17 cellular contexts compared by ENCODE assay signal in genomic region chr7:155745737-155746136, GRCh38.
DNase-seq lines count a peak whose midpoint lies in the region; ATAC-seq, FAIRE-seq and TF ChIP-seq lines count a peak whose summit lies in the region.
"Had no signal": no experiment of that assay in that cellular context is flagged by ENCODE, and none has a peak within 500 bp of the region (broad histone marks: within the 10 kb centered on the region; RNA-seq: fewer than 3 reads in every experiment).

No MANE protein-coding gene starts in this region.

- ATAC-seq in GM18873 (IDR thresholded peaks at IDR 0.05; ENCODE audit: low FRiP score, unreplicated experiment) (peak; percentile 15), GM21526 (IDR thresholded peaks at IDR 0.05; ENCODE audit: low FRiP score, unreplicated experiment) (peak; percentile 14), HG03097 (IDR thresholded peaks at IDR 0.05; ENCODE audit: low FRiP score, unreplicated experiment) (peak; percentile 8), GM12878 (peak; percentile 10)

- TF ChIP-seq CTCF in GM12878 (IDR thresholded peaks at IDR 0.05 in 2 of 3, conservative IDR thresholded peaks at IDR 0.05 in 1 of 3; ENCODE audit: control insufficient read depth in 2 of 3, extremely low read depth in 1 of 3, insufficient read depth in 1 of 3, low read depth in 3 of 3, low read length in 3 of 3) = no peak

- H3K4me1 ChIP-seq in GM12878 (ENCODE audit: control insufficient read depth, insufficient read depth, low read length) = peaks cover 43% of the 10 kb centered on the region

- no peak overlapping the region for H2AFZ ChIP-seq in GM12878 (ENCODE audit: control insufficient read depth, low read depth, low read length)

- no peaks in the 10 kb centered on the region for H3K9me3 ChIP-seq in GM12878 (replicated peaks; ENCODE audit: control insufficient read depth, insufficient read depth, low read length)

- no TSS peak for BruUV-seq in GM12878 (replicated peaks; lab: Mats Ljungman, UMichigan)

- no peaks in the 10 kb centered on the region for H3K27me3 Mint-ChIP-seq in T-helper 2 cell treated with Interferon-gamma antibody and Interleukin-4, amounts not matched to agents 5 μg/mL and 100 μg/mL, for 36 hours (ENCODE audit: low read depth)

- no peak overlapping the region for H3K27ac Mint-ChIP-seq in T-helper 2 cell treated with Interferon-gamma antibody and Interleukin-4, amounts not matched to agents 5 μg/mL and 100 μg/mL, for 36 hours

- H4K20me1 ChIP-seq in GM12878 (ENCODE audit: control insufficient read depth, insufficient read depth) = no peaks in the 10 kb centered on the region

- H3K27me3 ChIP-seq in GM12878 (replicated peaks in 1 of 2; ENCODE audit: control insufficient read depth in 2 of 2, insufficient read depth in 2 of 2, low read length in 1 of 2) = no peaks in the 10 kb centered on the region
- H3K27me3 ChIP-seq: brain microvascular endothelial cell had no signal

- no peak overlapping the region for H3K4me3 Mint-ChIP-seq in T-helper 2 cell treated with Interferon-gamma antibody and Interleukin-4, amounts not matched to agents 5 μg/mL and 100 μg/mL, for 36 hours

- H3K4me2 ChIP-seq in GM12878 (ENCODE audit: control insufficient read depth, insufficient read depth) = peak overlapping the region; percentile 61

- H3K36me3 ChIP-seq in GM12878 (ENCODE audit: control insufficient read depth in 2 of 2, insufficient read depth in 2 of 2, low read length in 1 of 2) = peaks cover 9 to 23% of the 10 kb centered on the region in 2 experiments

- CTCF ChIA-PET in GM12878 (lab: Yijun Ruan, JAX) = interaction anchor here (1.8 to 1.9 kb wide), 2 partner anchors 9 to 23 kb away, joined by 6 to 9 read pairs; no protein-coding TSS in a partner anchor

- H3K9me3 Mint-ChIP-seq in T-helper 2 cell treated with Interferon-gamma antibody and Interleukin-4, amounts not matched to agents 5 μg/mL and 100 μg/mL, for 36 hours = no peaks in the 10 kb centered on the region

- TF ChIP-seq RAD21 in GM12878 (IDR thresholded peaks at IDR 0.05; ENCODE audit: insufficient read depth, low read depth, low read length) = no peak

- in situ Hi-C loops in GM12878 (cut with MboI) = no loop called here

- peak overlapping the region; percentile 65 for H3K27ac ChIP-seq in GM12878 (ENCODE audit: control insufficient read depth, insufficient read depth)
- H3K27ac ChIP-seq: brain microvascular endothelial cell had no signal

- SMC1A ChIA-PET in GM12878 (lab: Charles Lee; ENCODE audit: uncharacterized antibody, unreplicated experiment) = interaction anchor here (0.6 to 0.9 kb wide), 3 partner anchors 10 to 269 kb away, joined by 3 read pairs; no protein-coding TSS in a partner anchor

- POLR2A ChIA-PET in GM12878 (lab: Charles Lee) = no interaction called here

- RAD21 ChIA-PET in GM12878 (lab: Charles Lee; ENCODE audit: unreplicated experiment) = interaction anchor here (1.5 kb wide), 1 partner anchor 147 kb away, joined by 7 read pairs; no protein-coding TSS in a partner anchor

- TF ChIP-seq EP300 in GM12878 (IDR thresholded peaks at IDR 0.05; ENCODE audit: borderline replicate concordance in 1 of 2, control insufficient read depth in 1 of 2, low read depth in 2 of 2, low read length in 2 of 2) = no peak

- H3K36me3 Mint-ChIP-seq in T-helper 2 cell treated with Interferon-gamma antibody and Interleukin-4, amounts not matched to agents 5 μg/mL and 100 μg/mL, for 36 hours (ENCODE audit: low read depth) = peaks cover 66% of the 10 kb centered on the region

- peaks cover 59% of the 10 kb centered on the region for H3K79me2 ChIP-seq in GM12878 (ENCODE audit: control insufficient read depth, insufficient read depth, low read length)

- H3K9ac ChIP-seq in GM12878 (ENCODE audit: control insufficient read depth, insufficient read depth, low read length) = no peak overlapping the region

- H3K4me1 Mint-ChIP-seq in T-helper 2 cell treated with Interferon-gamma antibody and Interleukin-4, amounts not matched to agents 5 μg/mL and 100 μg/mL, for 36 hours (ENCODE audit: low read depth) = peaks cover 47% of the 10 kb centered on the region

- WGBS in GM12878 (ENCODE audit: insufficient coverage, insufficient replicate concordance, low lambda C conversion rate, missing lambda C conversion rate) = 94% methylated on average over 9 of the region's 9 CpGs

- no peak for FAIRE-seq in GM12878 (lab: Jason Lieb, UNC)
- FAIRE-seq: G401.6, small intestine had no signal

- TF ChIP-seq POLR2A in GM12878 (IDR thresholded peaks at IDR 0.05; ENCODE audit: low read depth, low read length) (no peak), erythroblast (IDR thresholded peaks at IDR 0.05; ENCODE audit: low read length) (no peak)

- DNase-seq in GM12878 (ENCODE audit: low read depth, low spot score) (no peak), erythroblast (lab: John Stamatoyannopoulos, UW) (no peak), SKM-1 (lab: John Stamatoyannopoulos, UW; ENCODE audit: unreplicated experiment) (no peak), anterior cingulate cortex (lab: John Stamatoyannopoulos, UW) (no peak)
- no peak for DNase-seq in T-helper 2 cell treated with Interferon-gamma antibody and Interleukin-4, amounts not matched to agents 5 μg/mL and 100 μg/mL, for 36 hours (ENCODE audit: low spot score)
- DNase-seq: activated CD4-positive, CD25-positive, alpha-beta regulatory T cell; brain microvascular endothelial cell; effector CD4-positive, alpha-beta T cell; foreskin fibroblast; H7; NCI-H2171 treated with DMSO at 0.1 percent for 48 hours; nucleus accumbens; small intestine had no signal

- H3K4me3 ChIP-seq in GM12878 = no peak overlapping the region

- intact Hi-C loops in GM12878 (cut with micrococcal nuclease; ENCODE audit: unreplicated experiment) = no loop called here

TF ChIP-seq in GM12878, 131 proteins besides CTCF, POLR2A, EP300 and RAD21 (continues in another document):
- TF ChIP-seq NR2C2 (IDR thresholded peaks at IDR 0.05; ENCODE audit: borderline replicate concordance, control insufficient read depth, insufficient read length, low read depth) (no peak), NR2C1 (IDR thresholded peaks at IDR 0.05) (no peak), CHD2 (IDR thresholded peaks at IDR 0.05; ENCODE audit: borderline replicate concordance, low read depth, low read length) (no peak), NFYA (IDR thresholded peaks at IDR 0.05; ENCODE audit: borderline replicate concordance, low read depth, low read length) (no peak), ATF2 (IDR thresholded peaks at IDR 0.05; ENCODE audit: low read length) (no peak), ZNF687 (IDR thresholded peaks at IDR 0.05) (no peak), DPF2 (IDR thresholded peaks at IDR 0.05) (no peak)
